In genomic region chr7:147952918-147953317, GRCh38 we compare ENCODE assay signal across 35 cellular contexts.
"Had no signal": no experiment of that assay in that cellular context is flagged by ENCODE, and none has a peak within 500 bp of the region (broad histone marks: within the 10 kb centered on the region; RNA-seq: fewer than 3 reads in every experiment).

No MANE protein-coding gene starts in this region.

- H3K9me3 ChIP-seq: MG63 had no signal

- DNase-seq: Karpas-422, Kasumi-1, MG63, MM.1S, MV-4-11, NCI-H1048, NCI-H1092, NCI-H1092 treated with DMSO at 0.1 percent for 48 hours, NCI-H1105, NCI-H1105 treated with DMSO at 0.1 percent for 48 hours, NCI-H1417, NCI-H1417 treated with DMSO at 0.1 percent for 48 hours, NCI-H1436, NCI-H146, NCI-H1694, NCI-H1694 treated with DMSO at 0.1 percent for 48 hours, NCI-H187, NCI-H187 treated with DMSO at 0.1 percent for 48 hours, NCI-H1930, NCI-H2029, NCI-H2029 treated with DMSO at 0.1 percent for 48 hours, NCI-H2081, NCI-H2081 treated with DMSO at 0.1 percent for 48 hours, NCI-H2107, NCI-H2171, NCI-H2171 treated with DMSO at 0.1 percent for 48 hours, NCI-H2227 treated with DMSO at 0.1 percent for 48 hours, NCI-H226, NCI-H345, NCI-H446, NCI-H446 treated with DMSO at 0.1 percent for 48 hours, NCI-H510A, NCI-H510A treated with DMSO at 0.1 percent for 48 hours, NCI-H524, NCI-H524 treated with DMSO at 0.1 percent for 48 hours had no signal

- H3K27me3 ChIP-seq: MG63 had no signal

- H3K4me3 ChIP-seq: MG63 had no signal

- H3K36me3 ChIP-seq: MG63 had no signal
